ENCODE assay signal across 27 cellular contexts in genomic region chr15:94193906-94194305, GRCh38. TPM values are rescaled to one million over a fixed set of nuclear protein-coding genes. Genes with fewer than 3 reads are reported as not detected.
"Had no signal": no experiment of that assay in that cellular context is flagged by ENCODE, and none has a peak within 500 bp of the region (broad histone marks: within the 10 kb centered on the region; RNA-seq: fewer than 3 reads in every experiment).

No MANE protein-coding gene starts in this region.

- H3K4me1 ChIP-seq: neural progenitor cell, parathyroid adenoma, psoas muscle, right lobe of liver, sigmoid colon, stomach, thyroid gland, tibial nerve, upper lobe of left lung, vagina had no signal

- H3K27me3 ChIP-seq: right lobe of liver, sigmoid colon, stomach, thyroid gland, tibial nerve, upper lobe of left lung, vagina had no signal

- H3K36me3 ChIP-seq: neural progenitor cell, ovary, right lobe of liver, sigmoid colon, stomach, thoracic aorta, thyroid gland, tibial nerve, upper lobe of left lung, vagina had no signal

- H3K27ac ChIP-seq: neural progenitor cell, ovary, parathyroid adenoma, psoas muscle, right lobe of liver, sigmoid colon, stomach, thoracic aorta, thyroid gland, tibial nerve, upper lobe of left lung, vagina had no signal

- ATAC-seq: natural killer cell; psoas muscle; right cardiac atrium; right lobe of liver; stimulated activated effector memory CD8-positive, alpha-beta T cell treated with anti-CD3 and anti-CD28 coated beads, Interleukin-12 subunit alpha, Interleukin-12 subunit beta, amount 100 ng/mL, for 72 hours; stimulated activated naive B cell treated with anti-CD40 and anti-IgM and Interleukin-4, amounts not matched to agents 10 μg/mL and 1 μg/mL and 100 μg/mL, for 72 hours had no signal

- DNase-seq: natural killer cell; occipital lobe; ovary; posterior cingulate gyrus; psoas muscle; right cardiac atrium; right lobe of liver; sigmoid colon; small intestine; stimulated activated CD4-positive, alpha-beta T cell treated with anti-CD3 and anti-CD28 coated beads, Interleukin-15, amount 100 ng/mL, for 24 hours; stimulated activated CD4-positive, alpha-beta T cell treated with anti-CD3 and anti-CD28 coated beads, Interleukin-2, amount 100 ng/mL, for 24 hours; stimulated activated CD4-positive, alpha-beta T cell treated with anti-CD3 and anti-CD28 coated beads, Interleukin-2, amount 100 ng/mL, for 48 hours; stimulated activated CD4-positive, alpha-beta T cell treated with anti-CD3 and anti-CD28 coated beads, Interleukin-4, amount 100 ng/mL, for 24 hours; stimulated activated naive B cell treated with anti-CD40 and anti-IgM and Interleukin-4, amounts not matched to agents 10 μg/mL and 1 μg/mL and 100 μg/mL, for 72 hours; stimulated activated naive CD4-positive, alpha-beta T cell treated with Interleukin-2 at 50 U/mL for 16 hours; stomach; thyroid gland; trophoblast cell; upper lobe of left lung had no signal

- FAIRE-seq: small intestine, urothelium cell line had no signal

- H3K4me3 ChIP-seq: neural progenitor cell, ovary, psoas muscle, right lobe of liver, sigmoid colon, stomach, thoracic aorta, thyroid gland, tibial nerve, upper lobe of left lung, vagina had no signal

RNA-seq across cellular contexts. Expression of gene MCTP2, which starts 37.5 kb away (rescaled TPM):
- polyA plus RNA-seq: neural cell had no signal
